Comparison of ENCODE assay signal across 8 cellular contexts in genomic region chr3:133926736-133927542, GRCh38. TPM values are rescaled to one million over a fixed set of nuclear protein-coding genes. Genes with fewer than 3 reads are reported as not detected.
DNase-seq lines count a peak whose midpoint lies in the region; ATAC-seq and TF ChIP-seq lines count a peak whose summit lies in the region.

No MANE protein-coding gene starts in this region.

- H3K4me1 ChIP-seq in right lobe of liver (peaks cover 0 to 10% (median 3%) of the 10 kb centered on the region in 4 donors), upper lobe of left lung (peaks cover 9 to 18% (median 10%) of the 10 kb centered on the region in 4 donors)

- H3K36me3 ChIP-seq in right lobe of liver, result no peaks in the 10 kb centered on the region
- H3K36me3 ChIP-seq in upper lobe of left lung, result no peaks in the 10 kb centered on the region

- peak; percentile 30 for ATAC-seq in GM18502 (IDR thresholded peaks at IDR 0.05; ENCODE audit: poor library complexity, unreplicated experiment)
- ATAC-seq in HG02981 (IDR thresholded peaks at IDR 0.05; ENCODE audit: unreplicated experiment), result peak; percentile 6
- ATAC-seq in right lobe of liver, result peak; percentile 31 to 59 (median 42)
- ATAC-seq in upper lobe of left lung (ENCODE audit: low FRiP score in 2 of 2), result peak in 1 of 2 donors; percentile 10

- no peak for TF ChIP-seq EP300 in upper lobe of left lung (IDR thresholded peaks at IDR 0.05)

- TF ChIP-seq POLR2A in right lobe of liver (IDR thresholded peaks at IDR 0.05) (no peak), upper lobe of left lung (IDR thresholded peaks at IDR 0.05) (no peak)

- H3K4me3 ChIP-seq in astrocyte of the spinal cord (ENCODE audit: low read depth, low read length) (peak overlapping the region; percentile 40), right lobe of liver (peak overlapping the region; percentile 42 to 51 (median 50)), upper lobe of left lung (peak overlapping the region in 3 of 4 donors; percentile 46 to 64 (median 54))

- peak; percentile 17 for TF ChIP-seq CTCF in astrocyte of the spinal cord (IDR thresholded peaks at IDR 0.05; ENCODE audit: low read depth, low read length)
- TF ChIP-seq CTCF in right lobe of liver (IDR thresholded peaks at IDR 0.05), result peak in 1 of 4 donors; percentile 8
- TF ChIP-seq CTCF in upper lobe of left lung (IDR thresholded peaks at IDR 0.05), result no peak

- no peak overlapping the region for H3K27ac ChIP-seq in right lobe of liver
- H3K27ac ChIP-seq in upper lobe of left lung, result peak overlapping the region in 1 of 4 donors; percentile 58

- no peaks in the 10 kb centered on the region for H3K27me3 ChIP-seq in right lobe of liver
- no peaks in the 10 kb centered on the region for H3K27me3 ChIP-seq in upper lobe of left lung

- DNase-seq in astrocyte of the spinal cord (ENCODE audit: low read depth, low spot score) (peak; percentile 17), right lobe of liver (peak in 1 of 3 donors; percentile 51), upper lobe of left lung (no peak), NCI-H1105 (lab: John Stamatoyannopoulos, UW) (no peak), SIG-M5 (lab: John Stamatoyannopoulos, UW) (no peak), NCI-H510A treated with DMSO at 0.1 percent for 48 hours (lab: John Stamatoyannopoulos, UW) (no peak)

- 72% methylated on average over 3 of the region's 35 CpGs for WGBS in right lobe of liver (ENCODE audit: insufficient coverage, low coverage, low lambda C conversion rate, missing lambda C conversion rate)
- WGBS in upper lobe of left lung, 2 donors, result 21 to 24% methylated on average over 33 to 35 of the region's 35 CpGs

- in situ Hi-C loops in astrocyte of the spinal cord (cut with HindIII; ENCODE audit: low sequenced_read_pairs), result no loop called here

- intact Hi-C loops in right lobe of liver (cut with DNase I), result no loop called here

- H3K9me3 ChIP-seq in right lobe of liver (no peaks in the 10 kb centered on the region), upper lobe of left lung (no peaks in the 10 kb centered on the region)

RNA-seq across cellular contexts. Expression of gene RAB6B, which starts 31.3 kb away (rescaled TPM):
- under 1 TPM; 0.09 to 0.60 (median 0.36) TPM for total RNA-seq in right lobe of liver
- total RNA-seq in upper lobe of left lung, result 1 to 10 TPM in 5 of 6 donors, under 1 TPM in 1; 1.00 to 6.3 (median 2.8) TPM
